Comparison of ENCODE assay signal across 14 cellular contexts in the genomic region with DNA sequence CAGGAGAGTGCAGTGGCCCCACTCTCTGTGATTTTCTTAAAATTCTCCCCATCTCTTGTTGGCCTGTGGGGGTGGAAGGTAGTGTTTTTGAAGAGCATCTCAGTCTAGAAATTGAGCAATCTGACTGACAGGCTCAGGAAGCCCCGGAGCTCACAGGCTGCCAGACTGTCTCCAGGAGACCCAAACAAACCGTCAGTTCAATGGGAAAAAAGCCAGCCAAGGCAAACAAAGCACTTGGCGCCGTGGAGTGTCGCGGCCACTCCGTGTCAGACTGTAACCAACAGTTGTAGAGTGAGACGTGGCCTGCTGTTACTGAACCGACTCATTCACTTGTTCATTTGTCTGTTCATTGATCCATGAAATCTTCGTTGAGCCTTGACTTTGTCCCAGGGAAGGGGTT. TPM values are rescaled to one million over a fixed set of nuclear protein-coding genes. Genes with fewer than 3 reads are reported as not detected.
DNase-seq lines count a peak whose midpoint lies in the region; ATAC-seq and TF ChIP-seq lines count a peak whose summit lies in the region.
"Had no signal": no experiment of that assay in that cellular context is flagged by ENCODE, and none has a peak within 500 bp of the region (broad histone marks: within the 10 kb centered on the region; RNA-seq: fewer than 3 reads in every experiment).

No MANE protein-coding gene starts in this region.

- no peak overlapping the region for H3K56ac ChIP-seq in mesendoderm (ENCODE audit: low read length)

- no peaks in the 10 kb centered on the region for H3K79me1 ChIP-seq in mesendoderm (ENCODE audit: low read length)

- H3K27me3 Mint-ChIP-seq in CD8-positive, alpha-beta memory T cell: peaks cover 0 to 1% of the 10 kb centered on the region in 2 donors
- peaks cover 6% of the 10 kb centered on the region for H3K27me3 Mint-ChIP-seq in HFFc6 (ENCODE audit: insufficient read depth)
- H3K27me3 Mint-ChIP-seq: B cell had no signal

- no peaks in the 10 kb centered on the region for H3K79me2 ChIP-seq in mesendoderm (ENCODE audit: control insufficient read depth, insufficient read depth, low read length)

- no peak overlapping the region for H2BK120ac ChIP-seq in mesendoderm (ENCODE audit: low read depth, low read length)

- H3K4me3 ChIP-seq in CD8-positive, alpha-beta memory T cell (ENCODE audit: low read length): no peak overlapping the region
- H3K4me3 ChIP-seq in right atrium auricular region (no peak overlapping the region), mesendoderm (ENCODE audit: low read length) (no peak overlapping the region)
- H3K4me3 ChIP-seq: colonic mucosa had no signal

- H3K36me3 Mint-ChIP-seq in CD8-positive, alpha-beta memory T cell: peaks cover 0 to 7% (median 0%) of the 10 kb centered on the region in 3 donors
- no peaks in the 10 kb centered on the region for H3K36me3 Mint-ChIP-seq in HFFc6 (ENCODE audit: low read depth)

- DNase-seq in CD8-positive, alpha-beta memory T cell: no peak
- DNase-seq in NCI-H1105 (lab: John Stamatoyannopoulos, UW): peak; percentile 64
- peak; percentile 24 for DNase-seq in amniotic epithelial cell (ENCODE audit: low read depth)
- peak; percentile 65 for DNase-seq in right atrium auricular region (ENCODE audit: low spot score)
- no peak for DNase-seq in HFFc6
- no peak for DNase-seq in GF-D8 (lab: John Stamatoyannopoulos, UW)
- DNase-seq in mesendoderm: no peak
- DNase-seq: activated CD4-positive, CD25-positive, alpha-beta regulatory T cell; activated effector memory CD4-positive, alpha-beta T cell treated with anti-CD3 and anti-CD28 coated beads, Interleukin-2, amount 50 U/mL, for 16 hours; colonic mucosa; MV-4-11 had no signal

- H4K5ac ChIP-seq in mesendoderm (ENCODE audit: low read length): no peak overlapping the region

- H3K27ac Mint-ChIP-seq in CD8-positive, alpha-beta memory T cell: peak overlapping the region in 5 of 8 donors; percentile 6 to 84 (median 25)
- no peak overlapping the region for H3K27ac Mint-ChIP-seq in HFFc6
- H3K27ac Mint-ChIP-seq: B cell had no signal

- no peaks in the 10 kb centered on the region for H3K36me3 ChIP-seq in CD8-positive, alpha-beta memory T cell (ENCODE audit: insufficient read depth, low read length)
- H3K36me3 ChIP-seq in right atrium auricular region (no peaks in the 10 kb centered on the region), mesendoderm (ENCODE audit: control insufficient read depth, insufficient read depth, low read length) (no peaks in the 10 kb centered on the region)
- H3K36me3 ChIP-seq: colonic mucosa had no signal

- no peak overlapping the region for H3K27ac ChIP-seq in CD8-positive, alpha-beta memory T cell (ENCODE audit: low read depth, low read length)
- H3K27ac ChIP-seq in right atrium auricular region (no peak overlapping the region), mesendoderm (ENCODE audit: low read depth, low read length) (no peak overlapping the region)
- H3K27ac ChIP-seq: colonic mucosa, RWPE1 had no signal

- WGBS in mesendoderm (ENCODE audit: extremely low coverage, insufficient coverage, low lambda C conversion rate): no CpG with 5 or more reads among the region's 10 CpGs

- H2BK5ac ChIP-seq in mesendoderm (ENCODE audit: low read length): no peak overlapping the region

- no peak overlapping the region for H3K4me3 Mint-ChIP-seq in CD8-positive, alpha-beta memory T cell
- H3K4me3 Mint-ChIP-seq in HFFc6: no peak overlapping the region
- H3K4me3 Mint-ChIP-seq: B cell had no signal

- H3K4ac ChIP-seq in mesendoderm (ENCODE audit: low read depth, low read length): no peak overlapping the region

- H3K23ac ChIP-seq in mesendoderm (ENCODE audit: low read length): no peak overlapping the region

- no peak overlapping the region for H4K8ac ChIP-seq in mesendoderm (ENCODE audit: low read depth, low read length)

- ATAC-seq in GM18520 (IDR thresholded peaks at IDR 0.05; ENCODE audit: unreplicated experiment): no peak

- H3K9me3 ChIP-seq in CD8-positive, alpha-beta memory T cell (ENCODE audit: low read length): no peaks in the 10 kb centered on the region
- no peaks in the 10 kb centered on the region for H3K9me3 ChIP-seq in right atrium auricular region
- H3K9me3 ChIP-seq: colonic mucosa had no signal

- peaks cover 36% of the 10 kb centered on the region for H3K4me1 ChIP-seq in CD8-positive, alpha-beta memory T cell (ENCODE audit: insufficient read depth, low read length)
- H3K4me1 ChIP-seq in right atrium auricular region: peaks cover 0 to 20% of the 10 kb centered on the region in 2 donors
- peaks cover 6% of the 10 kb centered on the region for H3K4me1 ChIP-seq in mesendoderm (ENCODE audit: control insufficient read depth, low read depth, low read length)
- H3K4me1 ChIP-seq: colonic mucosa had no signal

- CTCF ChIA-PET in CD8-positive, alpha-beta memory T cell (lab: Charles Lee): interaction anchor here (1.0 kb wide), 1 partner anchor 34 kb away, joined by 3 read pairs; the partner anchor contains the start of gene RGS9

- no peak overlapping the region for H2BK15ac ChIP-seq in mesendoderm (replicated peaks; ENCODE audit: low read depth)

- H3K4me1 Mint-ChIP-seq in CD8-positive, alpha-beta memory T cell: peaks cover 0 to 11% (median 10%) of the 10 kb centered on the region in 3 donors
- peaks cover 9% of the 10 kb centered on the region for H3K4me1 Mint-ChIP-seq in HFFc6 (ENCODE audit: low read depth)

- no peak for TF ChIP-seq CTCF in right atrium auricular region (IDR thresholded peaks at IDR 0.05)
- TF ChIP-seq CTCF in HFFc6 (IDR thresholded peaks at IDR 0.05): no peak

- no peak overlapping the region for H3K9ac ChIP-seq in mesendoderm (ENCODE audit: low read length)

- no peak overlapping the region for H2AK5ac ChIP-seq in mesendoderm (ENCODE audit: low read length)

- H3K9me3 Mint-ChIP-seq in CD8-positive, alpha-beta memory T cell: no peaks in the 10 kb centered on the region
- no peaks in the 10 kb centered on the region for H3K9me3 Mint-ChIP-seq in HFFc6

- H3K18ac ChIP-seq in mesendoderm (ENCODE audit: low read length): no peak overlapping the region

- no peak overlapping the region for H3K4me2 ChIP-seq in mesendoderm (ENCODE audit: low read length)

- no peaks in the 10 kb centered on the region for H3K27me3 ChIP-seq in CD8-positive, alpha-beta memory T cell (ENCODE audit: insufficient read depth, low read length, poor library complexity, severe bottlenecking)
- H3K27me3 ChIP-seq in right atrium auricular region (no peaks in the 10 kb centered on the region), mesendoderm (ENCODE audit: insufficient read depth, low read length, poor library complexity) (no peaks in the 10 kb centered on the region)
- H3K27me3 ChIP-seq: colonic mucosa had no signal

- POLR2A ChIA-PET in CD8-positive, alpha-beta memory T cell (lab: Charles Lee): no interaction called here

RNA-seq across cellular contexts. Expression of gene RGS9, which starts 33.7 kb away (rescaled TPM):
- total RNA-seq in CD8-positive, alpha-beta memory T cell: 1 to 10 TPM; 1.4 to 2.6 TPM
- polyA plus RNA-seq in CD8-positive, alpha-beta memory T cell: 8.9 TPM
- total RNA-seq in right atrium auricular region: 1 to 10 TPM; 2.3 to 6.9 TPM
- under 1 TPM; 0.31 to 0.97 (median 0.42) TPM for total RNA-seq in HFFc6 (2021; fragmentation: NEBNext Ultra II Directional; extraction: Animal tissue kit (Norgen Biotek cat#: 25700))
- polyA plus RNA-seq in mesendoderm (2013, experiment 1 of 2): 14.6 TPM
- polyA plus RNA-seq in mesendoderm (2013, experiment 2 of 2): 13.9 TPM

Comparison
In these comparisons a context has a peak if more than half of its experiments do, and no peak if none do; other contexts are left out.
1. DNase-seq: peak in NCI-H1105 (single experiment), amniotic epithelial cell (single experiment) and right atrium auricular region (single experiment); none in CD8-positive, alpha-beta memory T cell (0 of 5), HFFc6 (single experiment), GF-D8 (single experiment) and mesendoderm (single experiment).